Comparison of ENCODE assay signal across 8 cellular contexts in genomic region chr14:103123128-103123633, GRCh38. TPM values are rescaled to one million over a fixed set of nuclear protein-coding genes. Genes with fewer than 3 reads are reported as not detected.
DNase-seq lines count a peak whose midpoint lies in the region; ATAC-seq and TF ChIP-seq lines count a peak whose summit lies in the region.

TNFAIP2 (plus strand) TSS chr14:103123461; CDS start chr14:103126458, 2,997 bp downstream.

- H3K4me1 ChIP-seq in HUES64 (ENCODE audit: insufficient read depth, low read length), result peaks cover 10% of the 10 kb centered on the region
- peaks cover 0 to 70% (median 45%) of the 10 kb centered on the region in 4 donors for H3K4me1 ChIP-seq in tibial artery

- DNase-seq in CD14-positive monocyte (ENCODE audit: low spot score) (peak; percentile 74), chondrocyte (ENCODE audit: low spot score) (no peak), lung microvascular endothelial cell (ENCODE audit: low read depth in 2 of 2) (peak in 1 of 2 donors; percentile 80), tibial artery (peak in 1 of 2 donors; percentile 80), dedifferentiated amniotic fluid mesenchymal stem cell (ENCODE audit: extremely low spot score) (no peak)

- TF ChIP-seq CTCF in CD14-positive monocyte (IDR thresholded peaks at IDR 0.05) (no peak), chondrocyte (IDR thresholded peaks at IDR 0.05) (no peak), tibial artery (IDR thresholded peaks at IDR 0.05) (no peak)

- H3K9me3 ChIP-seq in HUES64 (ENCODE audit: insufficient read depth, low read depth, low read length), result no peaks in the 10 kb centered on the region
- no peaks in the 10 kb centered on the region for H3K9me3 ChIP-seq in tibial artery

- H3K9ac ChIP-seq in HUES64 (ENCODE audit: low read depth, low read length), result peak within 1 kb of the TSS; percentile 38; the same call in 1 of the 2 replicates

- 2% methylated on average over 61 of the region's 61 CpGs for WGBS in HUES64

- H3K36me3 Mint-ChIP-seq in CD14-positive monocyte, result peaks cover 24 to 36% of the 10 kb centered on the region in 2 donors
- no peaks in the 10 kb centered on the region for H3K36me3 Mint-ChIP-seq in chondrocyte (ENCODE audit: low read depth)

- H3K27me3 Mint-ChIP-seq in CD14-positive monocyte (ENCODE audit: low read depth in 3 of 3), result peaks cover 0 to 2% (median 0%) of the 10 kb centered on the region in 3 donors
- H3K27me3 Mint-ChIP-seq in chondrocyte (ENCODE audit: low read depth), result peaks cover 2% of the 10 kb centered on the region

- intact Hi-C loops in CD14-positive monocyte (cut with micrococcal nuclease) (loop anchor here in 1 of 2 donors (2.0 kb wide), 1 partner anchor 18 kb away; no protein-coding TSS in a partner anchor), tibial artery (cut with DNase I; ENCODE audit: low total_unique reads) (no loop called here)

- H3K36me3 ChIP-seq in HUES64 (ENCODE audit: insufficient read depth, low read length) (no peaks in the 10 kb centered on the region), tibial artery (no peaks in the 10 kb centered on the region)

- peaks cover 0 to 2% (median 0%) of the 10 kb centered on the region in 7 donors for H3K9me3 Mint-ChIP-seq in CD14-positive monocyte
- H3K9me3 Mint-ChIP-seq in chondrocyte (ENCODE audit: low read depth), result no peaks in the 10 kb centered on the region

- H3K27me3 ChIP-seq in HUES64 (ENCODE audit: insufficient read depth, low read length), result peaks cover 23% of the 10 kb centered on the region
- peaks cover 0 to 67% of the 10 kb centered on the region in 2 donors for H3K27me3 ChIP-seq in tibial artery

- H3K4me1 Mint-ChIP-seq in CD14-positive monocyte, result peaks cover 64% of the 10 kb centered on the region
- H3K4me1 Mint-ChIP-seq in chondrocyte (ENCODE audit: low read depth), result peaks cover 25% of the 10 kb centered on the region

- peak within 1 kb of the TSS; percentile 45 for H3K4me3 ChIP-seq in HUES64 (ENCODE audit: low read length)
- peak within 1 kb of the TSS; percentile 51 to 63 for H3K4me3 ChIP-seq in tibial artery

- peak within 1 kb of the TSS; percentile 64; the same call in 1 of the 2 replicates for H3K27ac ChIP-seq in HUES64 (ENCODE audit: low read depth, low read length)
- H3K27ac ChIP-seq in tibial artery, result peak within 1 kb of the TSS; percentile 58 to 63

- H3K4me3 Mint-ChIP-seq in CD14-positive monocyte (peak within 1 kb of the TSS; percentile 95 to 98), chondrocyte (ENCODE audit: unreplicated experiment) (peak within 1 kb of the TSS; percentile 49)

- ATAC-seq in HG02884 (IDR thresholded peaks at IDR 0.05; ENCODE audit: unreplicated experiment) (no peak), HG03354 (IDR thresholded peaks at IDR 0.05; ENCODE audit: poor library complexity, severe bottlenecking, unreplicated experiment) (no peak)

- peak within 1 kb of the TSS; percentile 96 to 99 (median 98) for H3K27ac Mint-ChIP-seq in CD14-positive monocyte
- peak within 1 kb of the TSS; percentile 12 for H3K27ac Mint-ChIP-seq in chondrocyte (ENCODE audit: unreplicated experiment)

RNA-seq across cellular contexts. Expression of gene TNFAIP2, which starts in this region (rescaled TPM):
- 10 to 100 TPM; 41.5 to 50.8 TPM for polyA plus RNA-seq in CD14-positive monocyte
- 27.4 TPM for polyA plus RNA-seq in HUES64 (2013, experiment 1 of 2)
- 35.5 TPM for polyA plus RNA-seq in HUES64 (2013, experiment 2 of 2)
- total RNA-seq in chondrocyte (1.9 to 16.7 TPM (median 13.3 TPM) in 3 replicates), lung microvascular endothelial cell (21.0 and 46.0 TPM in 2 replicates)
